Comparison of ENCODE assay signal across 16 cellular contexts in the genomic region with DNA sequence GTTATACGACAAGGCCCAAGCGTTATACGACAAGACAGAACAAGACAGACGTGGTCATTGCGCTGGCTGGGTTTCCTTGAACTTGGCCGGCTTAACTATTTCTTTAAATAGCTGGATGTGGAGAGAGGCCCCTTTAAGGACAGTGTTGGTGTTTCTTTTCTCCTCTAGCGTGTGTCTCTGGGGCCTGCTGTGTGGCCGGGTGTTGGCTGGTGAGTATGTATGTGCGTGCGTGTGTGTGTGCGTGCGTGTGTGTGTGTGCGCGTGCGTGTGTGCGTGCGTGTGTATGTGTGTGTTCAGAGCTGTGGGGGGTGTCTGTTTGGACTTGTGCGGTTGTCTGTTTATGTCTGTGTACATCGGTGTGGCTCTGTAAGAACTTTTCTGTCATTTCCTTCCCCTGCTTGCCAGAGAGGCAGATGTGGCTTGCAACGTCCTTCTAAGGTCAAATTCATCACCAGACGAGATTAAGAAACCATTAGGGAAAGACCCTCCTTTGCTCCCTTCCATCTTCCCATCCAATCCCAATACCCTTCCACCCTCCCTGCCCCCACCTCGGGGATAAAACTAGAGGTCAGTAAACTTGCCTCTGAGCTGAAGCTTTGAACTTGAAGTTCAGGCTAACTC.
DNase-seq lines count a peak whose midpoint lies in the region; ATAC-seq and TF ChIP-seq lines count a peak whose summit lies in the region.
"Had no signal": no experiment of that assay in that cellular context is flagged by ENCODE, and none has a peak within 500 bp of the region (broad histone marks: within the 10 kb centered on the region; RNA-seq: fewer than 3 reads in every experiment).

No MANE protein-coding gene starts in this region.

- no peaks in the 10 kb centered on the region for H3K4me1 Mint-ChIP-seq in activated naive CD8-positive, alpha-beta T cell treated with anti-CD3 and anti-CD28 coated beads, Interleukin-2, amount 50 U/mL, for 24 hours
- H3K4me1 Mint-ChIP-seq: T-helper 17 cell had no signal

- TF ChIP-seq CTCF in brain microvascular endothelial cell (IDR thresholded peaks at IDR 0.05; ENCODE audit: low read depth, low read length, missing control alignments) = no peak

- in situ Hi-C loops in brain microvascular endothelial cell (cut with HindIII; ENCODE audit: low pct_ligation_motif_present, low sequenced_read_pairs) = no loop called here

- H3K27me3 Mint-ChIP-seq in activated naive CD8-positive, alpha-beta T cell treated with anti-CD3 and anti-CD28 coated beads, Interleukin-2, amount 50 U/mL, for 24 hours = no peaks in the 10 kb centered on the region
- H3K27me3 Mint-ChIP-seq: T-helper 17 cell had no signal

- H3K4me3 Mint-ChIP-seq in activated naive CD8-positive, alpha-beta T cell treated with anti-CD3 and anti-CD28 coated beads, Interleukin-2, amount 50 U/mL, for 24 hours = no peak overlapping the region
- H3K4me3 Mint-ChIP-seq: T-helper 17 cell had no signal

- peak; percentile 50 for DNase-seq in M059J (ENCODE audit: low read depth)
- DNase-seq in brain microvascular endothelial cell = peak; percentile 47
- peak; percentile 29 for DNase-seq in hepatic stellate cell (ENCODE audit: low spot score)
- DNase-seq in smooth muscle cell of the brain vasculature (ENCODE audit: low read depth, low spot score) = peak; percentile 12
- no peak for DNase-seq in NCI-H446 treated with DMSO at 0.1 percent for 48 hours (lab: John Stamatoyannopoulos, UW)
- no peak for DNase-seq in activated naive CD8-positive, alpha-beta T cell treated with anti-CD3 and anti-CD28 coated beads, Interleukin-2, amount 50 U/mL, for 24 hours
- DNase-seq in GM19240 (ENCODE audit: insufficient read length, low spot score) = no peak
- DNase-seq: activated CD4-positive, alpha-beta T cell treated with anti-CD3 and anti-CD28 coated beads for 4 hours; activated T-cell treated with anti-CD3 and anti-CD28 coated beads, Interleukin-2, amount 50 U/mL, for 48 hours; amygdala; dorsolateral prefrontal cortex; GM23248; KG1; NCI-H524; stimulated activated naive CD4-positive, alpha-beta T cell; T-helper 17 cell had no signal

- H3K36me3 ChIP-seq in brain microvascular endothelial cell (replicated peaks) = no peaks in the 10 kb centered on the region

- no peak overlapping the region for H3K27ac ChIP-seq in brain microvascular endothelial cell
- H3K27ac ChIP-seq: dorsolateral prefrontal cortex, GM23248 had no signal

- no peak overlapping the region for H3K4me3 ChIP-seq in brain microvascular endothelial cell (ENCODE audit: low read depth, low read length)
- H3K4me3 ChIP-seq: dorsolateral prefrontal cortex, GM23248 had no signal

- H3K9me3 Mint-ChIP-seq in activated naive CD8-positive, alpha-beta T cell treated with anti-CD3 and anti-CD28 coated beads, Interleukin-2, amount 50 U/mL, for 24 hours = peaks cover 4% of the 10 kb centered on the region

- no peaks in the 10 kb centered on the region for H3K27me3 ChIP-seq in brain microvascular endothelial cell (replicated peaks)

- no peaks in the 10 kb centered on the region for H3K36me3 Mint-ChIP-seq in activated naive CD8-positive, alpha-beta T cell treated with anti-CD3 and anti-CD28 coated beads, Interleukin-2, amount 50 U/mL, for 24 hours (ENCODE audit: low read depth)

- no peak for ATAC-seq in activated naive CD8-positive, alpha-beta T cell treated with anti-CD3 and anti-CD28 coated beads, Interleukin-2, amount 50 U/mL, for 24 hours
- ATAC-seq: T-helper 17 cell had no signal

- no peak overlapping the region for H3K27ac Mint-ChIP-seq in activated naive CD8-positive, alpha-beta T cell treated with anti-CD3 and anti-CD28 coated beads, Interleukin-2, amount 50 U/mL, for 24 hours
- H3K27ac Mint-ChIP-seq: T-helper 17 cell had no signal

Comparison
In these comparisons a context has a peak if more than half of its experiments do, and no peak if none do; other contexts are left out.
1. DNase-seq: peak in M059J (single experiment), brain microvascular endothelial cell (single experiment), hepatic stellate cell (single experiment) and smooth muscle cell of the brain vasculature (single experiment); none in NCI-H446 treated with DMSO at 0.1 percent for 48 hours (single experiment), activated naive CD8-positive, alpha-beta T cell treated with anti-CD3 and anti-CD28 coated beads, Interleukin-2, amount 50 U/mL, for 24 hours (single experiment) and GM19240 (single experiment).